8 cellular contexts compared by ENCODE assay signal in genomic region chr19:57633832-57634131, GRCh38. TPM values are rescaled to one million over a fixed set of nuclear protein-coding genes. Genes with fewer than 3 reads are reported as not detected.
DNase-seq lines count a peak whose midpoint lies in the region; ATAC-seq, FAIRE-seq and TF ChIP-seq lines count a peak whose summit lies in the region.

No MANE protein-coding gene starts in this region.

- H4K5ac ChIP-seq in IMR-90 (ENCODE audit: low read depth, low read length), result no peak overlapping the region; the same call in 1 of the 2 replicates

- DNase-seq in IMR-90, result no peak
- peak in 5 of 7 donors; percentile 10 to 49 (median 23) for DNase-seq in adrenal gland
- no peak for DNase-seq in stimulated activated naive CD8-positive, alpha-beta T cell treated with anti-CD3 and anti-CD28 coated beads, Interleukin-15, amount 100 ng/mL, for 72 hours
- DNase-seq in NCI-H146 treated with DMSO at 0.1 percent for 48 hours (lab: John Stamatoyannopoulos, UW; ENCODE audit: unreplicated experiment), result no peak
- no peak for DNase-seq in H54 (ENCODE audit: insufficient read length, low spot score)
- no peak for DNase-seq in activated CD4-positive, alpha-beta T cell treated with anti-CD3 and anti-CD28 coated beads, Interleukin-2, amount 50 U/mL, for 48 hours
- no peak for DNase-seq in cerebellar nuclear complex (lab: John Stamatoyannopoulos, UW)

- BruUV-seq in IMR-90 (replicated peaks; lab: Mats Ljungman, UMichigan), result no TSS peak

- H3K36me3 ChIP-seq in IMR-90 (ENCODE audit: control insufficient read depth, insufficient read depth, low read length) (peaks cover 9% of the 10 kb centered on the region), adrenal gland (replicated peaks in 1 of 2) (peaks cover 0 to 4% of the 10 kb centered on the region in 2 donors), iPS-20b (ENCODE audit: insufficient read depth, low read depth, low read length) (peaks cover 32% of the 10 kb centered on the region)

- in situ Hi-C loops in IMR-90 (cut with MboI; ENCODE audit: low sequenced_read_pairs), result no loop called here

- H2BK20ac ChIP-seq in IMR-90 (ENCODE audit: low read depth, low read length), result no peak overlapping the region

- H3K9me1 ChIP-seq in IMR-90 (ENCODE audit: insufficient read depth, low read length), result peaks cover 12% of the 10 kb centered on the region; the same call in 1 of the 2 replicates

- H3K23ac ChIP-seq in IMR-90 (ENCODE audit: low read depth, low read length), result peak overlapping the region; percentile 11; the same call in 1 of the 2 replicates

- no peak for FAIRE-seq in H54 (lab: Jason Lieb, UNC)

- no peaks in the 10 kb centered on the region for H3K27me3 Mint-ChIP-seq in stimulated activated naive CD8-positive, alpha-beta T cell treated with anti-CD3 and anti-CD28 coated beads, Interleukin-15, amount 100 ng/mL, for 72 hours

- no peak overlapping the region for H3K4ac ChIP-seq in IMR-90 (ENCODE audit: low read depth, low read length)

- H3K4me3 ChIP-seq in IMR-90 (ENCODE audit: insufficient read depth, low read depth, low read length) (peak overlapping the region; percentile 83), adrenal gland (peak overlapping the region in 3 of 4 donors; percentile 69 to 77 (median 72)), iPS-20b (ENCODE audit: low read length) (peak overlapping the region; percentile 96)

- no peak for TF ChIP-seq POLR2A in IMR-90 (IDR thresholded peaks at IDR 0.05; ENCODE audit: low read depth, low read length)
- no peak for TF ChIP-seq POLR2A in adrenal gland (IDR thresholded peaks at IDR 0.05)
- TF ChIP-seq POLR2A in H54 (IDR thresholded peaks at IDR 0.05; ENCODE audit: low read depth, low read length), result no peak

- no peak overlapping the region for H2BK15ac ChIP-seq in IMR-90 (ENCODE audit: low read depth, low read length)

- H2AK9ac ChIP-seq in IMR-90 (replicated peaks; ENCODE audit: low read depth, low read length, poor library complexity), result peak overlapping the region; percentile 83

- dilution Hi-C loops in IMR-90 (cut with HindIII; ENCODE audit: low sequenced_read_pairs, unreplicated experiment), result no loop called here

- H3K4me2 ChIP-seq in IMR-90 (ENCODE audit: low read depth, low read length), result peak overlapping the region; percentile 91

- H3K4me1 Mint-ChIP-seq in stimulated activated naive CD8-positive, alpha-beta T cell treated with anti-CD3 and anti-CD28 coated beads, Interleukin-15, amount 100 ng/mL, for 72 hours, result peaks cover 21% of the 10 kb centered on the region

- H3K27ac ChIP-seq in IMR-90 (ENCODE audit: insufficient read depth, low read length) (no peak overlapping the region), adrenal gland (peak overlapping the region in 1 of 5 donors; percentile 89), iPS-20b (ENCODE audit: low read length) (no peak overlapping the region)

- H3K27ac Mint-ChIP-seq in stimulated activated naive CD8-positive, alpha-beta T cell treated with anti-CD3 and anti-CD28 coated beads, Interleukin-15, amount 100 ng/mL, for 72 hours, result peak overlapping the region; percentile 75 to 94

- ATAC-seq in IMR-90 (ENCODE audit: low read depth), result no peak
- ATAC-seq in stimulated activated naive CD8-positive, alpha-beta T cell treated with anti-CD3 and anti-CD28 coated beads, Interleukin-15, amount 100 ng/mL, for 72 hours, result no peak

- CTCF ChIA-PET in IMR-90 (lab: Yijun Ruan, JAX), result no interaction called here

- H2BK120ac ChIP-seq in IMR-90 (ENCODE audit: low read depth, low read length), result no peak overlapping the region

- H3K14ac ChIP-seq in IMR-90 (replicated peaks; ENCODE audit: low read depth, low read length), result peak overlapping the region; percentile 71

- H3K27me3 ChIP-seq in IMR-90 (ENCODE audit: control insufficient read depth, insufficient read depth, low read length) (no peaks in the 10 kb centered on the region), adrenal gland (no peaks in the 10 kb centered on the region), iPS-20b (ENCODE audit: insufficient read depth, low read length) (no peaks in the 10 kb centered on the region)

- TF ChIP-seq RAD21 in IMR-90 (IDR thresholded peaks at IDR 0.05; ENCODE audit: low read length), result no peak

- TF ChIP-seq CTCF in IMR-90 (conservative IDR thresholded peaks at IDR 0.05; ENCODE audit: low read depth, low read length), result no peak
- TF ChIP-seq CTCF in adrenal gland (IDR thresholded peaks at IDR 0.05), result no peak

- no peak overlapping the region for H3K18ac ChIP-seq in IMR-90 (ENCODE audit: low read depth, low read length)

- H2AFZ ChIP-seq in IMR-90 (replicated peaks; ENCODE audit: low read length, poor library complexity), result peak overlapping the region; percentile 96

- POLR2A ChIA-PET in IMR-90 (lab: Charles Lee; ENCODE audit: unreplicated experiment), result no interaction called here

- peaks cover 7% of the 10 kb centered on the region for H3K9me3 ChIP-seq in IMR-90 (ENCODE audit: control insufficient read depth, insufficient read depth, low read length)
- H3K9me3 ChIP-seq in adrenal gland (replicated peaks in 1 of 3), result peaks cover 0 to 19% (median 3%) of the 10 kb centered on the region in 3 donors
- peaks cover 15% of the 10 kb centered on the region; the same call in 1 of the 2 replicates for H3K9me3 ChIP-seq in iPS-20b (ENCODE audit: insufficient read depth, low read depth, low read length)

- peak overlapping the region; percentile 63; the same call in 1 of the 2 replicates for H3K56ac ChIP-seq in IMR-90 (ENCODE audit: extremely low read depth, insufficient read depth, low read length)

- H4K8ac ChIP-seq in IMR-90 (ENCODE audit: low read depth in 2 of 2, low read length in 2 of 2), result peak overlapping the region in 1 of 2 experiments; percentile 31; a peak in 2 of 4 replicates

- H3K9me3 Mint-ChIP-seq in stimulated activated naive CD8-positive, alpha-beta T cell treated with anti-CD3 and anti-CD28 coated beads, Interleukin-15, amount 100 ng/mL, for 72 hours, result peaks cover 37 to 48% of the 10 kb centered on the region in 2 donors

- H4K20me1 ChIP-seq in IMR-90 (ENCODE audit: insufficient read depth, low read length), result no peaks in the 10 kb centered on the region

- H3K4me1 ChIP-seq in IMR-90 (ENCODE audit: control insufficient read depth, insufficient read depth, low read length) (peaks cover 4% of the 10 kb centered on the region), adrenal gland (replicated peaks in 1 of 2) (peaks cover 6 to 7% of the 10 kb centered on the region in 2 donors), iPS-20b (ENCODE audit: insufficient read depth, low read length) (no peaks in the 10 kb centered on the region)

- intact Hi-C loops in IMR-90 (cut with micrococcal nuclease) (loop anchor here (2.0 to 5.0 kb wide), 2 partner anchors 49 to 55 kb away; partner anchors contain the start of genes ZNF416 and ZNF551), adrenal gland (cut with DNase I) (no loop called here)

- no peak overlapping the region for H4K91ac ChIP-seq in IMR-90 (ENCODE audit: insufficient read depth, low read depth, low read length)

- H2BK5ac ChIP-seq in IMR-90 (ENCODE audit: low read depth, low read length, poor library complexity, severe bottlenecking), result no peak overlapping the region

- H3K79me1 ChIP-seq in IMR-90 (ENCODE audit: low read depth in 1 of 2, low read length in 2 of 2), result peaks cover 10 to 18% of the 10 kb centered on the region in 2 experiments

- no peak overlapping the region for H2AK5ac ChIP-seq in IMR-90 (ENCODE audit: low read depth, low read length)

- H3K9ac ChIP-seq in IMR-90 (ENCODE audit: low read depth, low read length) (peak overlapping the region; percentile 78), iPS-20b (ENCODE audit: low read depth, low read length) (peak overlapping the region; percentile 84)

- WGBS in IMR-90 (ENCODE audit: extremely low coverage in 2 of 2, insufficient read length in 1 of 2), 2 experiments, result no CpG with 5 or more reads among the region's 6 CpGs
- WGBS in adrenal gland, 4 donors, result 38 to 50% (median 45%) methylated on average over 5 to 6 of the region's 6 CpGs

- H3K4me3 Mint-ChIP-seq in stimulated activated naive CD8-positive, alpha-beta T cell treated with anti-CD3 and anti-CD28 coated beads, Interleukin-15, amount 100 ng/mL, for 72 hours, result peak overlapping the region; percentile 80 to 97

TF ChIP-seq in IMR-90, 13 proteins besides CTCF, POLR2A, EP300 and RAD21 (continues in another document):
- TF ChIP-seq RFX5 (IDR thresholded peaks at IDR 0.05; ENCODE audit: low read depth, low read length), result no peak
- TF ChIP-seq MAFK (IDR thresholded peaks at IDR 0.05; ENCODE audit: low read depth, low read length), result no peak
- no peak for TF ChIP-seq MAZ (IDR thresholded peaks at IDR 0.05; ENCODE audit: borderline replicate concordance, low read depth, low read length)

RNA-seq across cellular contexts. Expression of gene ZNF211, which starts 0.8 kb away (rescaled TPM):
- total RNA-seq in IMR-90 (2012; rRNA removed) (9.2 and 13.1 TPM in 2 replicates), adrenal gland (10 to 100 TPM; 11.1 to 19.7 (median 14.3) TPM)
- polyA plus RNA-seq in IMR-90 (2012; rRNA removed) (6.5 and 8.7 TPM in 2 replicates), adrenal gland (10 to 100 TPM; 10.5 to 31.1 (median 21.6) TPM)
- polyA plus RNA-seq in IMR-90 (2012; cell fraction: cytosol; rRNA removed), result 2.3 and 4.9 TPM in 2 replicates
- 6.5 and 30.2 TPM in 2 replicates for polyA plus RNA-seq in IMR-90 (2012; cell fraction: nucleus; rRNA removed; ENCODE audit: low replicate concordance)

RNA-seq across cellular contexts. Expression of gene ZNF134, which starts 19.7 kb away (rescaled TPM):
- total RNA-seq in IMR-90 (2012; rRNA removed), result 31.0 and 31.1 TPM in 2 replicates
- 6.0 and 6.2 TPM in 2 replicates for polyA plus RNA-seq in IMR-90 (2012; rRNA removed)
- 4.8 and 6.5 TPM in 2 replicates for polyA plus RNA-seq in IMR-90 (2012; cell fraction: cytosol; rRNA removed)
- polyA plus RNA-seq in IMR-90 (2012; cell fraction: nucleus; rRNA removed; ENCODE audit: low replicate concordance), result 8.4 and 8.5 TPM in 2 replicates
- 10 to 100 TPM; 11.6 to 25.2 (median 21.3) TPM for total RNA-seq in adrenal gland
- polyA plus RNA-seq in adrenal gland, result 10 to 100 TPM in 1 of 3 donors, 1 to 10 TPM in 2; 3.2 to 13.6 (median 4.1) TPM

RNA-seq across cellular contexts. Expression of gene ZNF530, which starts 34.1 kb away (rescaled TPM):
- 4.4 and 6.6 TPM in 2 replicates for total RNA-seq in IMR-90 (2012; rRNA removed)
- polyA plus RNA-seq in IMR-90 (2012; rRNA removed), result 2.9 and 3.0 TPM in 2 replicates
- polyA plus RNA-seq in IMR-90 (2012; cell fraction: cytosol; rRNA removed), result 1.9 and 4.0 TPM in 2 replicates
- polyA plus RNA-seq in IMR-90 (2012; cell fraction: nucleus; rRNA removed; ENCODE audit: low replicate concordance), result 1.8 and 4.4 TPM in 2 replicates
- 1 to 10 TPM; 1.2 to 5.5 (median 2.8) TPM for total RNA-seq in adrenal gland
- polyA plus RNA-seq in adrenal gland, result 1 to 10 TPM; 1.4 to 2.0 (median 1.9) TPM

RNA-seq across cellular contexts. Expression of gene ZSCAN4, which starts 35.0 kb away (rescaled TPM):
- total RNA-seq in IMR-90 (2012; rRNA removed) (not detected in 2 replicates), adrenal gland (under 1 TPM in 1 of 8 donors, not detected in 7; 0.14 TPM)
- polyA plus RNA-seq in IMR-90 (2012; rRNA removed) (not detected in 2 replicates), adrenal gland (under 1 TPM in 2 of 3 donors, not detected in 1; 0.07 to 0.16 TPM)
- polyA plus RNA-seq in IMR-90 (2012; cell fraction: cytosol; rRNA removed), result not detected in 2 replicates
- not detected in 2 replicates for polyA plus RNA-seq in IMR-90 (2012; cell fraction: nucleus; rRNA removed; ENCODE audit: low replicate concordance)

RNA-seq across cellular contexts. Expression of gene ZNF551, which starts 48.0 kb away (rescaled TPM):
- total RNA-seq in IMR-90 (2012; rRNA removed), result 13.9 and 14.7 TPM in 2 replicates
- 2.6 and 3.3 TPM in 2 replicates for polyA plus RNA-seq in IMR-90 (2012; rRNA removed)
- polyA plus RNA-seq in IMR-90 (2012; cell fraction: cytosol; rRNA removed), result 0.91 and 1.9 TPM in 2 replicates
- polyA plus RNA-seq in IMR-90 (2012; cell fraction: nucleus; rRNA removed; ENCODE audit: low replicate concordance), result 2.1 and 3.2 TPM in 2 replicates
- total RNA-seq in adrenal gland, result 10 to 100 TPM in 1 of 8 donors, 1 to 10 TPM in 7; 4.8 to 10.8 (median 6.9) TPM
- 1 to 10 TPM in 1 of 3 donors, under 1 TPM in 2; 0.88 to 4.1 (median 0.91) TPM for polyA plus RNA-seq in adrenal gland

Comparison
In these comparisons a context has a peak if more than half of its experiments do, and no peak if none do; other contexts are left out.
1. DNase-seq: peak in adrenal gland (5 of 7); none in IMR-90 (single experiment), stimulated activated naive CD8-positive, alpha-beta T cell treated with anti-CD3 and anti-CD28 coated beads, Interleukin-15, amount 100 ng/mL, for 72 hours (0 of 2), NCI-H146 treated with DMSO at 0.1 percent for 48 hours (single experiment), H54 (single experiment), activated CD4-positive, alpha-beta T cell treated with anti-CD3 and anti-CD28 coated beads, Interleukin-2, amount 50 U/mL, for 48 hours (0 of 2) and cerebellar nuclear complex (0 of 2).
2. Peak in every context shown above with its lines, with median percentiles within 50 percentile points of each other: H3K4me3 ChIP-seq.